Comparison of ENCODE assay signal across 2 cellular contexts in the genomic region with DNA sequence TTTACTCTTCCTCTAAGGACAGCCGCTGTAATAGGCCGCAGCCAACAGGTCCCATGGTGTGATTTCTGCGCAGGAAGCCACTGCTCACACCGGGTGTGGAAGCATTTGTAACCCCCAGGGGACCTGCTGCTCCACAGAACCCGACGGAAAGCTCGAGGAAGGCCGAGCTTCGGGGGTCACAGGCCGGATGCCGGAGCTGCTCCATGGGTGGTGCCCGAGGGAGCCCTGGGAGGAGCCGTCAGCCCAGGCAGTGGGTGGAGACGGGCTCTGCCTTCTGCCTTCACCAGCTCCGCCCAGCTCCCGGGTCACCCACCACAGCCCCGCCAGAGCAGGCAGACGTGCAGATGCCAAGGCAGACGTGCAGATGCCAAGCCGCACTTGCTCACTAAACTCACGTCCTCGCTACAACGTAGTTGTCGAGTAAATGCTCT.
TF ChIP-seq lines count a peak whose summit lies in the region.

No MANE protein-coding gene starts in this region.

TF ChIP-seq in SK-N-SH, 30 proteins besides CTCF, POLR2A, EP300 and RAD21 (continued from another document):
- no peak for TF ChIP-seq YY1 (IDR thresholded peaks at IDR 0.05; ENCODE audit: low read depth)
- no peak for TF ChIP-seq MXI1 (IDR thresholded peaks at IDR 0.05; ENCODE audit: low read depth, low read length)
- no peak for TF ChIP-seq NFIC (IDR thresholded peaks at IDR 0.05; ENCODE audit: borderline replicate concordance)
- no peak for TF ChIP-seq GABPA (IDR thresholded peaks at IDR 0.05; ENCODE audit: low read depth)
- TF ChIP-seq FOSL2 (IDR thresholded peaks at IDR 0.05; ENCODE audit: borderline replicate concordance, low read depth) = no peak

TF ChIP-seq in SK-N-SH treated with all-trans-retinoic acid at 6 μM for 48 hours, 23 proteins besides CTCF, POLR2A, EP300 and RAD21 (continued from another document):
- no peak for TF ChIP-seq ZC3H10 (CRISPR knock-in tag; IDR thresholded peaks at IDR 0.05)
- no peak for TF ChIP-seq CSDC2 (CRISPR knock-in tag; IDR thresholded peaks at IDR 0.05)
- no peak for TF ChIP-seq PATZ1 (CRISPR knock-in tag; IDR thresholded peaks at IDR 0.05; ENCODE audit: borderline replicate concordance)
- no peak for TF ChIP-seq CREB5 (CRISPR knock-in tag; IDR thresholded peaks at IDR 0.05; ENCODE audit: low read depth)
- no peak for TF ChIP-seq BACH2 (CRISPR knock-in tag; IDR thresholded peaks at IDR 0.05; ENCODE audit: borderline replicate concordance)
- no peak for TF ChIP-seq RARB (CRISPR knock-in tag; IDR thresholded peaks at IDR 0.05)
